Comparison of ENCODE assay signal across 28 cellular contexts in the genomic region with DNA sequence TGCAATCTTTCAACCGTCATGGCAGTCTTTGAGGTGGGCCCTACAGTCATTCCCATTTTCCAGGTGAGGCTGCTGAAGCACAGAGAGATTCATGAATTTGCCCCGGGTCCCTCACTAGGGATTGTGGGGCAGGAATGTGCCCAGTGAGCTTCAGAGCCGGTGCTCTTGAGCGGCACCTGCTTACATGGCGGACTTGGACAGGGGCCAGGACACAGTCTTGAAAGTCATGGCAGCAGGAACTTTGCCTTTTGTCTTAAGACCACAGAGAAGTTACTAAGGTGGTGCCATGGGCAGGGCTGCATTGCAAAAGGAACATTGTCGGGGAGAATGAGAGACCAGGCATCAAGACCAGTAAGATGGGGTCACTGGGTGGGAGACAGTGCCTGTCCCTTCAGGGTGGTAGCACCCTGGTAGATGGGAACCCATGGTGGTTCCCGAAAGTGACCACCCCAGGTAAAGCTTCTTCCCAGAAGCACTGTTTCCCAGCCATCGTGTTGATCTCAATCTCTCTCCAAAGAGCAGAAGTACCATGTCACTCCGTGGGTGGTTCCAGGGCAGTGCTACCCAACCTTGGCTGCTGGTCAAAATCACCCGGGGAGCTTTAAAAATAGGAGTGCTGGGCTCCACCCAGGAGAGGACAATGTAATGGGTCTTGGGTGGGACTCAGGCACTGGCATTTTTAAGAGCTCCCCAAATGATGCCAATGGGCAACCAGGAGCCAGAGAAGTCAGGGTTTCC.
"Had no signal": no experiment of that assay in that cellular context is flagged by ENCODE, and none has a peak within 500 bp of the region (broad histone marks: within the 10 kb centered on the region; RNA-seq: fewer than 3 reads in every experiment).

No MANE protein-coding gene starts in this region.

- H3K4me3 Mint-ChIP-seq: activated CD8-positive, alpha-beta T cell treated with anti-CD3 and anti-CD28 coated beads, Interleukin-2, amount 10 ng/mL, durations not matched to agents 7 days and 5 days; activated naive CD8-positive, alpha-beta T cell treated with anti-CD3 and anti-CD28 coated beads, Interleukin-2, amount 50 U/mL, for 24 hours; activated T-helper 1 cell treated with anti-CD3 and anti-CD28 coated beads, Interleukin-12 subunit alpha, Interleukin-12 subunit beta, Interleukin-2, Interleukin-4 antibody, amounts not matched to agents 30 ng/mL and 10 ng/mL and 1 ng/mL, durations not matched to agents 14 hours and 24 hours and 36 hours; central memory CD8-positive, alpha-beta T cell; memory B cell; neural crest cell; stimulated activated naive CD8-positive, alpha-beta T cell treated with anti-CD3 and anti-CD28 coated beads, Interleukin-15, Interleukin-2, amounts not matched to agents 100 ng/mL and 50 ng/mL, for 24 hours; T-cell had no signal

- H3K27ac Mint-ChIP-seq: activated CD8-positive, alpha-beta T cell treated with anti-CD3 and anti-CD28 coated beads, Interleukin-2, amount 10 ng/mL, durations not matched to agents 7 days and 5 days; activated naive CD8-positive, alpha-beta T cell treated with anti-CD3 and anti-CD28 coated beads, Interleukin-2, amount 50 U/mL, for 24 hours; activated T-helper 1 cell treated with anti-CD3 and anti-CD28 coated beads, Interleukin-12 subunit alpha, Interleukin-12 subunit beta, Interleukin-2, Interleukin-4 antibody, amounts not matched to agents 30 ng/mL and 10 ng/mL and 1 ng/mL, durations not matched to agents 14 hours and 24 hours and 36 hours; memory B cell; progenitor cell of endocrine pancreas; stimulated activated naive CD8-positive, alpha-beta T cell treated with anti-CD3 and anti-CD28 coated beads, Interleukin-15, Interleukin-2, amounts not matched to agents 100 ng/mL and 50 ng/mL, for 24 hours; T-cell had no signal

- H3K4me3 ChIP-seq: breast epithelium, colonic mucosa, dorsolateral prefrontal cortex, esophagus muscularis mucosa, gastrocnemius medialis, transverse colon, vagina had no signal

- ATAC-seq: activated CD8-positive, alpha-beta T cell treated with anti-CD3 and anti-CD28 coated beads, Interleukin-2, amount 10 ng/mL, durations not matched to agents 7 days and 5 days; activated naive CD8-positive, alpha-beta T cell treated with anti-CD3 and anti-CD28 coated beads, Interleukin-2, amount 50 U/mL, for 24 hours; gastrocnemius medialis; T-cell had no signal

- H3K27ac ChIP-seq: breast epithelium, colonic mucosa, dorsolateral prefrontal cortex, esophagus muscularis mucosa, gastrocnemius medialis, transverse colon, vagina, WERI-Rb-1 had no signal

- H3K36me3 Mint-ChIP-seq: memory B cell, T-cell had no signal

- H3K9me3 ChIP-seq: colonic mucosa, transverse colon had no signal

- H3K36me3 ChIP-seq: breast epithelium, colonic mucosa, esophagus muscularis mucosa, gastrocnemius medialis, transverse colon, vagina, WERI-Rb-1 had no signal

- H3K27me3 ChIP-seq: colonic mucosa, vagina had no signal

- H3K4me1 Mint-ChIP-seq: activated naive CD8-positive, alpha-beta T cell treated with anti-CD3 and anti-CD28 coated beads, Interleukin-2, amount 50 U/mL, for 24 hours; central memory CD8-positive, alpha-beta T cell; memory B cell; T-cell had no signal

- DNase-seq: activated CD4-positive, alpha-beta T cell treated with anti-CD3 and anti-CD28 coated beads for 1 hour; activated CD4-positive, alpha-beta T cell treated with anti-CD3 and anti-CD28 coated beads, Interleukin-2, amount 50 U/mL, for 1 hour; activated CD8-positive, alpha-beta T cell treated with anti-CD3 and anti-CD28 coated beads, Interleukin-2, amount 10 ng/mL, durations not matched to agents 7 days and 5 days; activated gamma-delta T cell; activated naive CD4-positive, alpha-beta T cell treated with anti-CD3 and anti-CD28 coated beads, Interleukin-2, amount 50 U/mL, for 16 hours; activated naive CD8-positive, alpha-beta T cell treated with anti-CD3 and anti-CD28 coated beads, Interleukin-2, amount 50 U/mL, for 24 hours; anterior cingulate cortex; colonic mucosa; gastrocnemius medialis; hippocampal formation; occipital lobe; stimulated activated CD4-positive, alpha-beta T cell treated with anti-CD3 and anti-CD28 coated beads, Interleukin-12 subunit alpha, Interleukin-12 subunit beta, amount 100 ng/mL, for 4 hours; stimulated activated CD4-positive, alpha-beta T cell treated with anti-CD3 and anti-CD28 coated beads, Interleukin-4, amount 100 ng/mL, for 4 hours; substantia nigra; T-cell; transverse colon; WERI-Rb-1 had no signal

- FAIRE-seq: TTC549 had no signal

- H3K9me3 Mint-ChIP-seq: activated T-helper 1 cell treated with anti-CD3 and anti-CD28 coated beads, Interleukin-12 subunit alpha, Interleukin-12 subunit beta, Interleukin-2, Interleukin-4 antibody, amounts not matched to agents 30 ng/mL and 10 ng/mL and 1 ng/mL, durations not matched to agents 14 hours and 24 hours and 36 hours had no signal

- H3K4me1 ChIP-seq: breast epithelium, colonic mucosa, gastrocnemius medialis, transverse colon, vagina had no signal
